In the genomic region with DNA sequence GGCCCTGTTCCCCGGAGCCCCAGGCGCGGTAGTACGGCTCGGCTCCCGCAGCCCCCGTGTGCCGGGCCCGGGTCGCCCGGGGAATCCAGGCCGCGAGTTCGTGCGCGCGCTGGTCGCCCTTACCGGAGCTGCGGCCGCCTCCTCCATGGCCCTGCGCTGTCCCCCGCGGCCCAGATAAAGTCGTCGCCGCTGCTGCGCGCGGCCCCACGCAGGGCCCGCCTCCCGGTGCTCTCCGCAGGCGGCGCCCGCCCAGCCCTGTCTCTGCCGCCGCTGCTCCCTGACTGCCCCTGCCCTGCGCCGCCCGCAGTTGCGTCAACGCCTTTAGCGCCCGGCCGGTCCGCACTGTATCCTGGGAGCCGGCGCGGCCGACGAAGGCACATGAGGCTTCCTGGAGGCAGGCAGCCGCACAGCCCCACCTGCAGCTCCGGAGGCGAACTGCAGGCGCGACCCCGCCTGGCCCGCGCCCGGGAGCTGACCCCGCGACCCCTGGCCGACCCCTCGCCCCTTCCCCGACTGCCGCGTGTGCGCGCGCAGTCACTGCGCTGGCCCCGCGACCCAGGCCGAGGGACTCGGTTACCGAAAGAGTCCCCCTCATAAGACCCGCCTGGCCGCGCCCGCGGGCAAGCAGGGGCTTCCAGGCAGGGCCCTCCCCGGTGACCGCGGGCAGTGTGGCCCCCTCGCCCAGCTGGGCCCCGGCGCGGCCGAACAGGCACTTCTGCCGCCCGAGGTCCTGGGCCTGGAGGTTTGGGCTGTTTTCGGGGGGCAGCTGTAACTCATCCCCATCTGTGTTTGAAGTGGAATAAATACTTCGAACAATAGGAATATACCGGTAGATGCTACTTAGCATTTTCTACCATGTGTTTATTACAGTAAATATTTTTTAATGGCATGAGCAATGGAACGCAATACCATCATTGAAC, we compare ENCODE assay signal across 1 cellular context.
A peak's percentile ranks its signal among the peaks of the same experiment; 100 is the strongest.
TF ChIP-seq lines count a peak whose summit lies in the region.

No MANE protein-coding gene starts in this region.

TF ChIP-seq in GM12878, 131 proteins besides CTCF, POLR2A, EP300 and RAD21 (continued from another document and continues in another):
- 0 out of 2 replicates have a peak, but pooled peaks have one; percentile 30 for TF ChIP-seq SMAD5 (IDR thresholded peaks at IDR 0.05; ENCODE audit: low read depth)
- TF ChIP-seq IKZF1 (conservative IDR thresholded peaks at IDR 0.05): peak; percentile 93
- TF ChIP-seq, protein P1, sequence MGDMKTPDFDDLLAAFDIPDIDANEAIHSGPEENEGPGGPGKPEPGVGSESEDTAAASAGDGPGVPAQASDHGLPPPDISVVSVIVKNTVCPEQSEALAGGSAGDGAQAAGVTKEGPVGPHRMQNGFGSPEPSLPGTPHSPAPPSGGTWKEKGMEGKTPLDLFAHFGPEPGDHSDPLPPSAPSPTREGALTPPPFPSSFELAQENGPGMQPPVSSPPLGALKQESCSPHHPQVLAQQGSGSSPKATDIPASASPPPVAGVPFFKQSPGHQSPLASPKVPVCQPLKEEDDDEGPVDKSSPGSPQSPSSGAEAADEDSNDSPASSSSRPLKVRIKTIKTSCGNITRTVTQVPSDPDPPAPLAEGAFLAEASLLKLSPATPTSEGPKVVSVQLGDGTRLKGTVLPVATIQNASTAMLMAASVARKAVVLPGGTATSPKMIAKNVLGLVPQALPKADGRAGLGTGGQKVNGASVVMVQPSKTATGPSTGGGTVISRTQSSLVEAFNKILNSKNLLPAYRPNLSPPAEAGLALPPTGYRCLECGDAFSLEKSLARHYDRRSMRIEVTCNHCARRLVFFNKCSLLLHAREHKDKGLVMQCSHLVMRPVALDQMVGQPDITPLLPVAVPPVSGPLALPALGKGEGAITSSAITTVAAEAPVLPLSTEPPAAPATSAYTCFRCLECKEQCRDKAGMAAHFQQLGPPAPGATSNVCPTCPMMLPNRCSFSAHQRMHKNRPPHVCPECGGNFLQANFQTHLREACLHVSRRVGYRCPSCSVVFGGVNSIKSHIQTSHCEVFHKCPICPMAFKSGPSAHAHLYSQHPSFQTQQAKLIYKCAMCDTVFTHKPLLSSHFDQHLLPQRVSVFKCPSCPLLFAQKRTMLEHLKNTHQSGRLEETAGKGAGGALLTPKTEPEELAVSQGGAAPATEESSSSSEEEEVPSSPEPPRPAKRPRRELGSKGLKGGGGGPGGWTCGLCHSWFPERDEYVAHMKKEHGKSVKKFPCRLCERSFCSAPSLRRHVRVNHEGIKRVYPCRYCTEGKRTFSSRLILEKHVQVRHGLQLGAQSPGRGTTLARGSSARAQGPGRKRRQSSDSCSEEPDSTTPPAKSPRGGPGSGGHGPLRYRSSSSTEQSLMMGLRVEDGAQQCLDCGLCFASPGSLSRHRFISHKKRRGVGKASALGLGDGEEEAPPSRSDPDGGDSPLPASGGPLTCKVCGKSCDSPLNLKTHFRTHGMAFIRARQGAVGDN (IDR thresholded peaks at IDR 0.05): peak; percentile 69
- TF ChIP-seq SREBF2 (IDR thresholded peaks at IDR 0.05; ENCODE audit: low read length): no peak
- TF ChIP-seq, protein P2, sequence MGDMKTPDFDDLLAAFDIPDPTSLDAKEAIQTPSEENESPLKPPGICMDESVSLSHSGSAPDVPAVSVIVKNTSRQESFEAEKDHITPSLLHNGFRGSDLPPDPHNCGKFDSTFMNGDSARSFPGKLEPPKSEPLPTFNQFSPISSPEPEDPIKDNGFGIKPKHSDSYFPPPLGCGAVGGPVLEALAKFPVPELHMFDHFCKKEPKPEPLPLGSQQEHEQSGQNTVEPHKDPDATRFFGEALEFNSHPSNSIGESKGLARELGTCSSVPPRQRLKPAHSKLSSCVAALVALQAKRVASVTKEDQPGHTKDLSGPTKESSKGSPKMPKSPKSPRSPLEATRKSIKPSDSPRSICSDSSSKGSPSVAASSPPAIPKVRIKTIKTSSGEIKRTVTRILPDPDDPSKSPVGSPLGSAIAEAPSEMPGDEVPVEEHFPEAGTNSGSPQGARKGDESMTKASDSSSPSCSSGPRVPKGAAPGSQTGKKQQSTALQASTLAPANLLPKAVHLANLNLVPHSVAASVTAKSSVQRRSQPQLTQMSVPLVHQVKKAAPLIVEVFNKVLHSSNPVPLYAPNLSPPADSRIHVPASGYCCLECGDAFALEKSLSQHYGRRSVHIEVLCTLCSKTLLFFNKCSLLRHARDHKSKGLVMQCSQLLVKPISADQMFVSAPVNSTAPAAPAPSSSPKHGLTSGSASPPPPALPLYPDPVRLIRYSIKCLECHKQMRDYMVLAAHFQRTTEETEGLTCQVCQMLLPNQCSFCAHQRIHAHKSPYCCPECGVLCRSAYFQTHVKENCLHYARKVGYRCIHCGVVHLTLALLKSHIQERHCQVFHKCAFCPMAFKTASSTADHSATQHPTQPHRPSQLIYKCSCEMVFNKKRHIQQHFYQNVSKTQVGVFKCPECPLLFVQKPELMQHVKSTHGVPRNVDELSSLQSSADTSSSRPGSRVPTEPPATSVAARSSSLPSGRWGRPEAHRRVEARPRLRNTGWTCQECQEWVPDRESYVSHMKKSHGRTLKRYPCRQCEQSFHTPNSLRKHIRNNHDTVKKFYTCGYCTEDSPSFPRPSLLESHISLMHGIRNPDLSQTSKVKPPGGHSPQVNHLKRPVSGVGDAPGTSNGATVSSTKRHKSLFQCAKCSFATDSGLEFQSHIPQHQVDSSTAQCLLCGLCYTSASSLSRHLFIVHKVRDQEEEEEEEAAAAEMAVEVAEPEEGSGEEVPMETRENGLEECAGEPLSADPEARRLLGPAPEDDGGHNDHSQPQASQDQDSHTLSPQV (IDR thresholded peaks at IDR 0.05): 0 out of 2 replicates have a peak, but pooled peaks have one; percentile 10
- no peak for TF ChIP-seq NFIC (IDR thresholded peaks at IDR 0.05; ENCODE audit: low read depth, low read length)
- TF ChIP-seq SREBF1 (IDR thresholded peaks at IDR 0.05; ENCODE audit: low read length): peak; percentile 14; the same call in 1 of the 2 replicates
- peak in 1 of 2 experiments; percentile 67; a peak in 2 of 3 replicates for TF ChIP-seq EGR1 (IDR thresholded peaks at IDR 0.05; ENCODE audit: borderline replicate concordance in 1 of 2, low read depth in 2 of 2, low read length in 2 of 2)
- TF ChIP-seq, protein P3, sequence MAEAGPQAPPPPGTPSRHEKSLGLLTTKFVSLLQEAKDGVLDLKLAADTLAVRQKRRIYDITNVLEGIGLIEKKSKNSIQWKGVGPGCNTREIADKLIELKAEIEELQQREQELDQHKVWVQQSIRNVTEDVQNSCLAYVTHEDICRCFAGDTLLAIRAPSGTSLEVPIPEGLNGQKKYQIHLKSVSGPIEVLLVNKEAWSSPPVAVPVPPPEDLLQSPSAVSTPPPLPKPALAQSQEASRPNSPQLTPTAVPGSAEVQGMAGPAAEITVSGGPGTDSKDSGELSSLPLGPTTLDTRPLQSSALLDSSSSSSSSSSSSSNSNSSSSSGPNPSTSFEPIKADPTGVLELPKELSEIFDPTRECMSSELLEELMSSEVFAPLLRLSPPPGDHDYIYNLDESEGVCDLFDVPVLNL (IDR thresholded peaks at IDR 0.05; ENCODE audit: low read depth, low read length): no peak
- TF ChIP-seq NR2C1 (IDR thresholded peaks at IDR 0.05): peak; percentile 89
- TF ChIP-seq FOXM1 (IDR thresholded peaks at IDR 0.05; ENCODE audit: low read depth, low read length): no peak
- TF ChIP-seq POLR2AphosphoS5 (IDR thresholded peaks at IDR 0.05; ENCODE audit: low read length): peak; percentile 91
- TF ChIP-seq CREM (IDR thresholded peaks at IDR 0.05; ENCODE audit: low read depth): peak; percentile 74
- TF ChIP-seq, protein P4, sequence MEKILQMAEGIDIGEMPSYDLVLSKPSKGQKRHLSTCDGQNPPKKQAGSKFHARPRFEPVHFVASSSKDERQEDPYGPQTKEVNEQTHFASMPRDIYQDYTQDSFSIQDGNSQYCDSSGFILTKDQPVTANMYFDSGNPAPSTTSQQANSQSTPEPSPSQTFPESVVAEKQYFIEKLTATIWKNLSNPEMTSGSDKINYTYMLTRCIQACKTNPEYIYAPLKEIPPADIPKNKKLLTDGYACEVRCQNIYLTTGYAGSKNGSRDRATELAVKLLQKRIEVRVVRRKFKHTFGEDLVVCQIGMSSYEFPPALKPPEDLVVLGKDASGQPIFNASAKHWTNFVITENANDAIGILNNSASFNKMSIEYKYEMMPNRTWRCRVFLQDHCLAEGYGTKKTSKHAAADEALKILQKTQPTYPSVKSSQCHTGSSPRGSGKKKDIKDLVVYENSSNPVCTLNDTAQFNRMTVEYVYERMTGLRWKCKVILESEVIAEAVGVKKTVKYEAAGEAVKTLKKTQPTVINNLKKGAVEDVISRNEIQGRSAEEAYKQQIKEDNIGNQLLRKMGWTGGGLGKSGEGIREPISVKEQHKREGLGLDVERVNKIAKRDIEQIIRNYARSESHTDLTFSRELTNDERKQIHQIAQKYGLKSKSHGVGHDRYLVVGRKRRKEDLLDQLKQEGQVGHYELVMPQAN (conservative IDR thresholded peaks at IDR 0.05): peak; percentile 88
- peak; percentile 99 for TF ChIP-seq GATAD2B (conservative IDR thresholded peaks at IDR 0.05; ENCODE audit: low read depth)
- TF ChIP-seq, protein P5, sequence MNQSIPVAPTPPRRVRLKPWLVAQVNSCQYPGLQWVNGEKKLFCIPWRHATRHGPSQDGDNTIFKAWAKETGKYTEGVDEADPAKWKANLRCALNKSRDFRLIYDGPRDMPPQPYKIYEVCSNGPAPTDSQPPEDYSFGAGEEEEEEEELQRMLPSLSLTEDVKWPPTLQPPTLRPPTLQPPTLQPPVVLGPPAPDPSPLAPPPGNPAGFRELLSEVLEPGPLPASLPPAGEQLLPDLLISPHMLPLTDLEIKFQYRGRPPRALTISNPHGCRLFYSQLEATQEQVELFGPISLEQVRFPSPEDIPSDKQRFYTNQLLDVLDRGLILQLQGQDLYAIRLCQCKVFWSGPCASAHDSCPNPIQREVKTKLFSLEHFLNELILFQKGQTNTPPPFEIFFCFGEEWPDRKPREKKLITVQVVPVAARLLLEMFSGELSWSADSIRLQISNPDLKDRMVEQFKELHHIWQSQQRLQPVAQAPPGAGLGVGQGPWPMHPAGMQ (IDR thresholded peaks at IDR 0.05; ENCODE audit: borderline replicate concordance): no peak
- peak; percentile 100 for TF ChIP-seq NR2F1 (conservative IDR thresholded peaks at IDR 0.05)
- no peak for TF ChIP-seq ZNF384 (IDR thresholded peaks at IDR 0.05; ENCODE audit: borderline replicate concordance, low read depth, low read length)
- TF ChIP-seq, protein P6, sequence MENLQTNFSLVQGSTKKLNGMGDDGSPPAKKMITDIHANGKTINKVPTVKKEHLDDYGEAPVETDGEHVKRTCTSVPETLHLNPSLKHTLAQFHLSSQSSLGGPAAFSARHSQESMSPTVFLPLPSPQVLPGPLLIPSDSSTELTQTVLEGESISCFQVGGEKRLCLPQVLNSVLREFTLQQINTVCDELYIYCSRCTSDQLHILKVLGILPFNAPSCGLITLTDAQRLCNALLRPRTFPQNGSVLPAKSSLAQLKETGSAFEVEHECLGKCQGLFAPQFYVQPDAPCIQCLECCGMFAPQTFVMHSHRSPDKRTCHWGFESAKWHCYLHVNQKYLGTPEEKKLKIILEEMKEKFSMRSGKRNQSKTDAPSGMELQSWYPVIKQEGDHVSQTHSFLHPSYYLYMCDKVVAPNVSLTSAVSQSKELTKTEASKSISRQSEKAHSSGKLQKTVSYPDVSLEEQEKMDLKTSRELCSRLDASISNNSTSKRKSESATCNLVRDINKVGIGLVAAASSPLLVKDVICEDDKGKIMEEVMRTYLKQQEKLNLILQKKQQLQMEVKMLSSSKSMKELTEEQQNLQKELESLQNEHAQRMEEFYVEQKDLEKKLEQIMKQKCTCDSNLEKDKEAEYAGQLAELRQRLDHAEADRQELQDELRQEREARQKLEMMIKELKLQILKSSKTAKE (IDR thresholded peaks at IDR 0.05; ENCODE audit: low read depth, poor library complexity, severe bottlenecking): no peak
- TF ChIP-seq YY1 (IDR thresholded peaks at IDR 0.05; ENCODE audit: low read depth, low read length): peak; percentile 77
- TF ChIP-seq, protein P7, sequence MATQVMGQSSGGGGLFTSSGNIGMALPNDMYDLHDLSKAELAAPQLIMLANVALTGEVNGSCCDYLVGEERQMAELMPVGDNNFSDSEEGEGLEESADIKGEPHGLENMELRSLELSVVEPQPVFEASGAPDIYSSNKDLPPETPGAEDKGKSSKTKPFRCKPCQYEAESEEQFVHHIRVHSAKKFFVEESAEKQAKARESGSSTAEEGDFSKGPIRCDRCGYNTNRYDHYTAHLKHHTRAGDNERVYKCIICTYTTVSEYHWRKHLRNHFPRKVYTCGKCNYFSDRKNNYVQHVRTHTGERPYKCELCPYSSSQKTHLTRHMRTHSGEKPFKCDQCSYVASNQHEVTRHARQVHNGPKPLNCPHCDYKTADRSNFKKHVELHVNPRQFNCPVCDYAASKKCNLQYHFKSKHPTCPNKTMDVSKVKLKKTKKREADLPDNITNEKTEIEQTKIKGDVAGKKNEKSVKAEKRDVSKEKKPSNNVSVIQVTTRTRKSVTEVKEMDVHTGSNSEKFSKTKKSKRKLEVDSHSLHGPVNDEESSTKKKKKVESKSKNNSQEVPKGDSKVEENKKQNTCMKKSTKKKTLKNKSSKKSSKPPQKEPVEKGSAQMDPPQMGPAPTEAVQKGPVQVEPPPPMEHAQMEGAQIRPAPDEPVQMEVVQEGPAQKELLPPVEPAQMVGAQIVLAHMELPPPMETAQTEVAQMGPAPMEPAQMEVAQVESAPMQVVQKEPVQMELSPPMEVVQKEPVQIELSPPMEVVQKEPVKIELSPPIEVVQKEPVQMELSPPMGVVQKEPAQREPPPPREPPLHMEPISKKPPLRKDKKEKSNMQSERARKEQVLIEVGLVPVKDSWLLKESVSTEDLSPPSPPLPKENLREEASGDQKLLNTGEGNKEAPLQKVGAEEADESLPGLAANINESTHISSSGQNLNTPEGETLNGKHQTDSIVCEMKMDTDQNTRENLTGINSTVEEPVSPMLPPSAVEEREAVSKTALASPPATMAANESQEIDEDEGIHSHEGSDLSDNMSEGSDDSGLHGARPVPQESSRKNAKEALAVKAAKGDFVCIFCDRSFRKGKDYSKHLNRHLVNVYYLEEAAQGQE (IDR thresholded peaks at IDR 0.05; ENCODE audit: low read depth, low read length): 0 out of 2 replicates have a peak, but pooled peaks have one; percentile 8
- TF ChIP-seq, protein P8, sequence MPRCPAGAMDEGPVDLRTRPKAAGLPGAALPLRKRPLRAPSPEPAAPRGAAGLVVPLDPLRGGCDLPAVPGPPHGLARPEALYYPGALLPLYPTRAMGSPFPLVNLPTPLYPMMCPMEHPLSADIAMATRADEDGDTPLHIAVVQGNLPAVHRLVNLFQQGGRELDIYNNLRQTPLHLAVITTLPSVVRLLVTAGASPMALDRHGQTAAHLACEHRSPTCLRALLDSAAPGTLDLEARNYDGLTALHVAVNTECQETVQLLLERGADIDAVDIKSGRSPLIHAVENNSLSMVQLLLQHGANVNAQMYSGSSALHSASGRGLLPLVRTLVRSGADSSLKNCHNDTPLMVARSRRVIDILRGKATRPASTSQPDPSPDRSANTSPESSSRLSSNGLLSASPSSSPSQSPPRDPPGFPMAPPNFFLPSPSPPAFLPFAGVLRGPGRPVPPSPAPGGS (IDR thresholded peaks at IDR 0.05; ENCODE audit: borderline replicate concordance, insufficient read depth, low read depth, low read length, poor library complexity, severe bottlenecking): peak; percentile 27
- peak; percentile 46 for TF ChIP-seq SIX5 (IDR thresholded peaks at IDR 0.05; ENCODE audit: low read depth, low read length, severe bottlenecking)
- TF ChIP-seq DPF2 (IDR thresholded peaks at IDR 0.05): peak; percentile 83
- peak; percentile 15; the same call in 1 of the 2 replicates for TF ChIP-seq NRF1 (conservative IDR thresholded peaks at IDR 0.05; ENCODE audit: low read depth, low read length)
- peak; percentile 86 for TF ChIP-seq SMARCA5 (IDR thresholded peaks at IDR 0.05)
- TF ChIP-seq HDGF (IDR thresholded peaks at IDR 0.05): no peak
- TF ChIP-seq SIN3A (IDR thresholded peaks at IDR 0.05; ENCODE audit: low read depth, low read length): peak; percentile 73
- TF ChIP-seq BHLHE40 (IDR thresholded peaks at IDR 0.05; ENCODE audit: borderline replicate concordance in 1 of 2, low read depth in 2 of 2, low read length in 1 of 2): peak; percentile 70 to 89; a peak in 3 of 4 replicates
- 0 out of 2 replicates have a peak, but pooled peaks have one; percentile 31 for TF ChIP-seq TCF12 (IDR thresholded peaks at IDR 0.05; ENCODE audit: low read depth, low read length)
- TF ChIP-seq SMAD1 (IDR thresholded peaks at IDR 0.05; ENCODE audit: low read depth, partially characterized antibody): no peak
- TF ChIP-seq TCF3 (IDR thresholded peaks at IDR 0.05; ENCODE audit: borderline replicate concordance, insufficient read depth, low read depth, low read length): 0 out of 2 replicates have a peak, but pooled peaks have one; percentile 27
